24 cellular contexts compared by ENCODE assay signal in genomic region chr6:169944415-169944814, GRCh38.
DNase-seq lines count a peak whose midpoint lies in the region; ATAC-seq, FAIRE-seq and TF ChIP-seq lines count a peak whose summit lies in the region.
"Had no signal": no experiment of that assay in that cellular context is flagged by ENCODE, and none has a peak within 500 bp of the region (broad histone marks: within the 10 kb centered on the region; RNA-seq: fewer than 3 reads in every experiment).

No MANE protein-coding gene starts in this region.

- no peaks in the 10 kb centered on the region for H3K27me3 ChIP-seq in PC-3 (ENCODE audit: low read length)
- H3K27me3 ChIP-seq in pancreas: no peaks in the 10 kb centered on the region
- H3K27me3 ChIP-seq: BE2C; BLaER1 treated with 17β-estradiol and CSF1 and Interleukin-3, amounts not matched to agents 10 nM and 100 nM had no signal

- POLR2A ChIA-PET in PC-3 (lab: Charles Lee; ENCODE audit: unreplicated experiment): no interaction called here

- H2AFZ ChIP-seq in PC-3 (ENCODE audit: low read length): no peak overlapping the region
- H2AFZ ChIP-seq: GM23338 had no signal

- H3K9ac ChIP-seq in PC-3 (ENCODE audit: low read length): no peak overlapping the region
- H3K9ac ChIP-seq: BLaER1 treated with 17β-estradiol and CSF1 and Interleukin-3, amounts not matched to agents 10 nM and 100 nM had no signal

- CTCF ChIA-PET in PC-3 (lab: Charles Lee): no interaction called here

- H3K4me3 ChIP-seq in PC-3 (ENCODE audit: low read length) (no peak overlapping the region), pancreas (no peak overlapping the region), coronary artery (no peak overlapping the region)
- H3K4me3 ChIP-seq: A549; BLaER1 treated with 17β-estradiol and CSF1 and Interleukin-3, amounts not matched to agents 10 nM and 100 nM; GM23338 had no signal

- ATAC-seq in PC-3: no peak
- peak in 3 of 4 donors; percentile 45 to 66 (median 48) for ATAC-seq in pancreas
- ATAC-seq in HG02610 (IDR thresholded peaks at IDR 0.05; ENCODE audit: unreplicated experiment): no peak
- ATAC-seq: A549, GM23338, HCT116 had no signal

- peak; percentile 54 for DNase-seq in PC-3
- peak; percentile 57 to 60 for DNase-seq in dermis microvascular lymphatic vessel endothelial cell (ENCODE audit: low read depth in 2 of 2)
- DNase-seq in pancreas: no peak
- no peak for DNase-seq in hepatic stellate cell (ENCODE audit: low spot score)
- no peak for DNase-seq in coronary artery (ENCODE audit: low spot score)
- DNase-seq: 8988T; ACHN; AML-193; BE2C; Calu3; CD4-positive, alpha-beta memory T cell; COR-L47; DMS53; DMS79 treated with DMSO at 0.1 percent for 48 hours; GF-D8; H9 had no signal

- TF ChIP-seq CTCF in C4-2B (conservative IDR thresholded peaks at IDR 0.05) (no peak), PC-3 (conservative IDR thresholded peaks at IDR 0.05; ENCODE audit: low read depth, low read length) (no peak), pancreas (IDR thresholded peaks at IDR 0.05) (no peak), coronary artery (IDR thresholded peaks at IDR 0.05) (no peak)

- H3K79me2 ChIP-seq in PC-3 (ENCODE audit: low read length): no peaks in the 10 kb centered on the region

- BruUV-seq in PC-3 (replicated peaks; lab: Mats Ljungman, UMichigan): no TSS peak

- H3K9me3 ChIP-seq in PC-3 (ENCODE audit: low read length) (no peaks in the 10 kb centered on the region), pancreas (no peaks in the 10 kb centered on the region)
- H3K9me3 ChIP-seq: A549, BE2C had no signal

- H3K9me2 ChIP-seq in PC-3 (replicated peaks; ENCODE audit: low read length): no peaks in the 10 kb centered on the region

- peak overlapping the region; percentile 37; the same call in 1 of the 2 replicates for H3K4me2 ChIP-seq in PC-3 (ENCODE audit: low read length)
- H3K4me2 ChIP-seq: A549, GM23338 had no signal

- H3K4me1 ChIP-seq in PC-3 (ENCODE audit: insufficient read depth, low read length) (peaks cover 12% of the 10 kb centered on the region; the same call in 1 of the 2 replicates), pancreas (peaks cover 3 to 7% (median 6%) of the 10 kb centered on the region in 3 donors)
- H3K4me1 ChIP-seq: A549 had no signal

- FAIRE-seq in pancreas (lab: Jason Lieb, UNC): no peak
- FAIRE-seq: A549, GM12891, GM18507 had no signal

- no peaks in the 10 kb centered on the region for H3K36me3 ChIP-seq in PC-3 (ENCODE audit: low read depth, low read length)
- H3K36me3 ChIP-seq in pancreas: no peaks in the 10 kb centered on the region
- H3K36me3 ChIP-seq: BE2C; BLaER1 treated with 17β-estradiol and CSF1 and Interleukin-3, amounts not matched to agents 10 nM and 100 nM had no signal

- H3K27ac ChIP-seq in C4-2B (peak overlapping the region; percentile 34; the same call in 1 of the 2 replicates), PC-3 (ENCODE audit: low read length) (no peak overlapping the region), pancreas (no peak overlapping the region), coronary artery (no peak overlapping the region)
- H3K27ac ChIP-seq: A549; BLaER1 treated with 17β-estradiol and CSF1 and Interleukin-3, amounts not matched to agents 10 nM and 100 nM had no signal

- H4K20me1 ChIP-seq in PC-3 (ENCODE audit: low read length): no peaks in the 10 kb centered on the region
- H4K20me1 ChIP-seq: BLaER1 treated with 17β-estradiol and CSF1 and Interleukin-3, amounts not matched to agents 10 nM and 100 nM had no signal

- no peaks in the 10 kb centered on the region for H3F3A ChIP-seq in PC-3 (ENCODE audit: low read length, unreplicated experiment)

- intact Hi-C loops in PC-3 (cut with micrococcal nuclease) (no loop called here), pancreas (cut with DNase I) (no loop called here)

Comparison
In these comparisons a context has a peak if more than half of its experiments do, and no peak if none do; other contexts are left out.
1. ATAC-seq: peak in pancreas (3 of 4); none in PC-3 (single experiment) and HG02610 (single experiment).
2. DNase-seq: peak in PC-3 (single experiment) and dermis microvascular lymphatic vessel endothelial cell (2 of 2); none in pancreas (0 of 6), hepatic stellate cell (single experiment) and coronary artery (single experiment).